27 cellular contexts compared by ENCODE assay signal in genomic region chr1:180238675-180239074, GRCh38. TPM values are rescaled to one million over a fixed set of nuclear protein-coding genes. Genes with fewer than 3 reads are reported as not detected.
"Had no signal": no experiment of that assay in that cellular context is flagged by ENCODE, and none has a peak within 500 bp of the region (broad histone marks: within the 10 kb centered on the region; RNA-seq: fewer than 3 reads in every experiment).

No MANE protein-coding gene starts in this region.

- H3K27ac ChIP-seq: ascending aorta, cardiac muscle cell, PC-9, RWPE1 had no signal

- FAIRE-seq: RCC 7860 had no signal

- H3K4me3 Mint-ChIP-seq: activated CD4-positive, alpha-beta T cell treated with anti-CD3 and anti-CD28 coated beads for 36 hours; activated CD4-positive, alpha-beta T cell treated with anti-CD3 and anti-CD28 coated beads, Interleukin-2, amount 10 ng/mL, durations not matched to agents 7 days and 5 days; activated CD8-positive, alpha-beta T cell treated with anti-CD3 and anti-CD28 coated beads, Interleukin-2, amount 10 ng/mL, durations not matched to agents 7 days and 5 days; activated naive CD4-positive, alpha-beta T cell treated with anti-CD3 and anti-CD28 coated beads, Interleukin-2, amount 50 U/mL, for 24 hours; activated naive CD8-positive, alpha-beta T cell treated with anti-CD3 and anti-CD28 coated beads, Interleukin-2, amount 10 ng/mL, durations not matched to agents 7 days and 5 days; activated T-cell treated with anti-CD3 and anti-CD28 coated beads, Interleukin-2, amount 50 U/mL, for 24 hours; central memory CD8-positive, alpha-beta T cell; T-helper 2 cell treated with Interferon-gamma antibody and Interleukin-4, amounts not matched to agents 5 μg/mL and 100 μg/mL, for 36 hours had no signal

- H3K36me3 ChIP-seq: ascending aorta, cardiac muscle cell had no signal

- H3K36me3 Mint-ChIP-seq: activated naive CD4-positive, alpha-beta T cell treated with anti-CD3 and anti-CD28 coated beads, Interleukin-2, amount 50 U/mL, for 24 hours; activated naive CD8-positive, alpha-beta T cell treated with anti-CD3 and anti-CD28 coated beads, Interleukin-2, amount 10 ng/mL, durations not matched to agents 7 days and 5 days had no signal

- ATAC-seq: activated CD4-positive, alpha-beta T cell treated with anti-CD3 and anti-CD28 coated beads for 36 hours; activated CD4-positive, CD25-positive, alpha-beta regulatory T cell treated with anti-CD3 and anti-CD28 coated beads, Interleukin-2, amount 50 U/mL, for 24 hours; activated CD8-positive, alpha-beta T cell treated with anti-CD3 and anti-CD28 coated beads, Interleukin-2, amount 10 ng/mL, durations not matched to agents 7 days and 5 days; Right ventricle myocardium inferior had no signal

- H3K4me3 ChIP-seq: ascending aorta, cardiac muscle cell, PC-9 had no signal

- H3K4me2 ChIP-seq: PC-9 had no signal

- H3K9me3 Mint-ChIP-seq: activated CD4-positive, alpha-beta T cell treated with anti-CD3 and anti-CD28 coated beads, Interleukin-2, amount 10 ng/mL, durations not matched to agents 7 days and 5 days; activated naive CD4-positive, alpha-beta T cell treated with anti-CD3 and anti-CD28 coated beads, Interleukin-2, amount 50 U/mL, for 24 hours; activated naive CD8-positive, alpha-beta T cell treated with anti-CD3 and anti-CD28 coated beads, Interleukin-2, amount 10 ng/mL, durations not matched to agents 7 days and 5 days; activated T-cell treated with anti-CD3 and anti-CD28 coated beads, Interleukin-2, amount 50 U/mL, for 24 hours; activated T-helper 2 cell treated with anti-CD3 and anti-CD28 coated beads, Interferon-gamma antibody, Interleukin-2, Interleukin-4, amounts not matched to agents 10 μg/mL and 5 μg/mL and 100 μg/mL, durations not matched to agents 14 hours and 24 hours and 36 hours; central memory CD8-positive, alpha-beta T cell; T-helper 2 cell treated with Interferon-gamma antibody and Interleukin-4, amounts not matched to agents 5 μg/mL and 100 μg/mL, for 36 hours had no signal

- DNase-seq: activated CD4-positive, alpha-beta T cell treated with anti-CD3 and anti-CD28 coated beads for 36 hours; activated CD4-positive, alpha-beta T cell treated with anti-CD3 and anti-CD28 coated beads, Interleukin-2, amount 10 ng/mL, durations not matched to agents 7 days and 5 days; activated CD4-positive, alpha-beta T cell treated with anti-CD3 and anti-CD28 coated beads, Interleukin-2, amount 50 U/mL, for 48 hours; activated CD8-positive, alpha-beta T cell treated with anti-CD3 and anti-CD28 coated beads, Interleukin-2, amount 10 ng/mL, durations not matched to agents 7 days and 5 days; activated gamma-delta T cell; activated naive CD4-positive, alpha-beta T cell treated with Interleukin-2 at 50 U/mL for 16 hours; activated naive CD8-positive, alpha-beta T cell treated with anti-CD3 and anti-CD28 coated beads, Interleukin-2, amount 10 ng/mL, durations not matched to agents 7 days and 5 days; activated T-cell treated with anti-CD3 and anti-CD28 coated beads, Interleukin-2, amount 50 U/mL, for 24 hours; amygdala; NCI-H1092 treated with DMSO at 0.1 percent for 48 hours; NCI-H187; NCI-H2029 treated with DMSO at 0.1 percent for 48 hours; NCI-H2171 treated with DMSO at 0.1 percent for 48 hours; NCI-H2227 treated with DMSO at 0.1 percent for 48 hours; NCI-H524 treated with DMSO at 0.1 percent for 48 hours; PC-9 had no signal

- H3K27ac Mint-ChIP-seq: activated CD4-positive, alpha-beta T cell treated with anti-CD3 and anti-CD28 coated beads for 36 hours; activated CD4-positive, alpha-beta T cell treated with anti-CD3 and anti-CD28 coated beads, Interleukin-2, amount 10 ng/mL, durations not matched to agents 7 days and 5 days; activated CD8-positive, alpha-beta T cell treated with anti-CD3 and anti-CD28 coated beads, Interleukin-2, amount 10 ng/mL, durations not matched to agents 7 days and 5 days; activated naive CD4-positive, alpha-beta T cell treated with anti-CD3 and anti-CD28 coated beads, Interleukin-2, amount 50 U/mL, for 24 hours; activated naive CD8-positive, alpha-beta T cell treated with anti-CD3 and anti-CD28 coated beads, Interleukin-2, amount 10 ng/mL, durations not matched to agents 7 days and 5 days; activated T-cell treated with anti-CD3 and anti-CD28 coated beads, Interleukin-2, amount 50 U/mL, for 24 hours; activated T-helper 2 cell treated with anti-CD3 and anti-CD28 coated beads, Interferon-gamma antibody, Interleukin-2, Interleukin-4, amounts not matched to agents 10 μg/mL and 5 μg/mL and 100 μg/mL, durations not matched to agents 14 hours and 24 hours and 36 hours; T-helper 2 cell treated with Interferon-gamma antibody and Interleukin-4, amounts not matched to agents 5 μg/mL and 100 μg/mL, for 36 hours had no signal

- H3K9me3 ChIP-seq: ascending aorta had no signal

- H2AFZ ChIP-seq: PC-9 had no signal

RNA-seq across cellular contexts. Expression of gene LHX4, which starts 8.6 kb away (rescaled TPM):
- total RNA-seq: activated CD4-positive, alpha-beta T cell treated with anti-CD3 and anti-CD28 coated beads for 36 hours; activated CD4-positive, alpha-beta T cell treated with anti-CD3 and anti-CD28 coated beads, Interleukin-2, amount 10 ng/mL, durations not matched to agents 7 days and 5 days; activated CD8-positive, alpha-beta T cell treated with anti-CD3 and anti-CD28 coated beads, Interleukin-2, amount 10 ng/mL, durations not matched to agents 7 days and 5 days; activated naive CD8-positive, alpha-beta T cell treated with anti-CD3 and anti-CD28 coated beads, Interleukin-2, amount 10 ng/mL, durations not matched to agents 7 days and 5 days; activated T-helper 2 cell treated with anti-CD3 and anti-CD28 coated beads, Interferon-gamma antibody, Interleukin-2, Interleukin-4, amounts not matched to agents 10 μg/mL and 5 μg/mL and 100 μg/mL, durations not matched to agents 14 hours and 24 hours and 36 hours; ascending aorta; cardiac muscle cell; Right ventricle myocardium inferior; T-helper 1 cell treated with Interleukin-12 subunit alpha and Interleukin-12 subunit beta and Interleukin-4 antibody, amounts not matched to agents 30 ng/mL and 1 ng/mL, for 36 hours had no signal
